23 cellular contexts compared by ENCODE assay signal in genomic region chr10:33697016-33697415, GRCh38.
"Had no signal": no experiment of that assay in that cellular context is flagged by ENCODE, and none has a peak within 500 bp of the region (broad histone marks: within the 10 kb centered on the region; RNA-seq: fewer than 3 reads in every experiment).

No MANE protein-coding gene starts in this region.

- DNase-seq: activated B cell treated with CpG ODN at 0.5 μM for 24 hours; activated CD4-positive, alpha-beta T cell treated with anti-CD3 and anti-CD28 coated beads for 36 hours; activated CD4-positive, alpha-beta T cell treated with anti-CD3 and anti-CD28 coated beads, Interleukin-2, amount 50 U/mL, for 4 hours; activated CD8-positive, alpha-beta memory T cell treated with anti-CD3 and anti-CD28 coated beads for 24 hours; activated CD8-positive, alpha-beta memory T cell treated with anti-CD3 and anti-CD28 coated beads, Interleukin-2, amount 50 U/mL, for 4 hours; activated T-cell treated with anti-CD3 and anti-CD28 coated beads, Interleukin-2, amount 50 U/mL, for 24 hours; cerebellar nuclear complex; esophagus squamous epithelium; kidney; lower lobe of right lung; naive B cell; nucleus accumbens; right cardiac atrium; small intestine; stimulated activated CD4-positive, alpha-beta T cell treated with anti-CD3 and anti-CD28 coated beads, Interleukin-2, amount 100 ng/mL, for 24 hours; stimulated activated naive CD8-positive, alpha-beta T cell treated with anti-CD3 and anti-CD28 coated beads, Interleukin-15, amount 100 ng/mL, for 72 hours; T-helper 9 cell; tibial artery had no signal

- H3K4me3 ChIP-seq: coronary artery, esophagus squamous epithelium, lower lobe of right lung, tibial artery had no signal

- ATAC-seq: activated CD4-positive, alpha-beta T cell treated with anti-CD3 and anti-CD28 coated beads for 36 hours; activated naive CD4-positive, alpha-beta T cell treated with anti-CD3 and anti-CD28 coated beads, Interleukin-2, amount 50 U/mL, for 72 hours; activated T-helper 17 cell treated with anti-CD3 and anti-CD28 coated beads, Interleukin-2, amount 50 U/mL, for 72 hours; left lobe of liver; lower lobe of right lung; right cardiac atrium; stimulated activated effector memory CD8-positive, alpha-beta T cell treated with anti-CD3 and anti-CD28 coated beads, Interleukin-12 subunit alpha, Interleukin-12 subunit beta, amount 100 ng/mL, for 72 hours; stimulated activated naive CD8-positive, alpha-beta T cell treated with anti-CD3 and anti-CD28 coated beads, Interleukin-15, amount 100 ng/mL, for 72 hours had no signal
